In the genomic region with DNA sequence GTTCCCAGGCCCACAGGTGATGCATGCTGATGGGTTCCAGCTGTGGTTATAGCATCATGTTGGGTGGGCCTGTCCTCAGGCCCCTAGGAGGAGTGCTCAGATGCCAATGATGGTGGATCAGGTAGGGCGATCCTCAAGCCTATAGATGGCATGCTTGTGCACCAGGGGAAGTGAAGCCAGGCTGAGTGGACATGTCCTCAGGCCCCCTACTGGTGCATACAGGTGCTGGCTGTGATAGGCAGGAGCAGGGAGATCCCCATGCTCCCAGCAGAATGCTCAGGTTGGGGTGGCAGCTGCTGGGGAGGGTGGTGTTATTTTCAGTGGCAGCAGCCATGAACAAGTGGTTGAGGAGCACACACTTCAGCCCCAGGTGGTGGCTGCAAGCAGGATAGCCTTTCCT, we compare ENCODE assay signal across 3 cellular contexts.
TF ChIP-seq lines count a peak whose summit lies in the region.

No MANE protein-coding gene starts in this region.

TF ChIP-seq in SK-N-SH, 30 proteins besides CTCF, POLR2A, EP300 and RAD21:
- TF ChIP-seq, protein P1, sequence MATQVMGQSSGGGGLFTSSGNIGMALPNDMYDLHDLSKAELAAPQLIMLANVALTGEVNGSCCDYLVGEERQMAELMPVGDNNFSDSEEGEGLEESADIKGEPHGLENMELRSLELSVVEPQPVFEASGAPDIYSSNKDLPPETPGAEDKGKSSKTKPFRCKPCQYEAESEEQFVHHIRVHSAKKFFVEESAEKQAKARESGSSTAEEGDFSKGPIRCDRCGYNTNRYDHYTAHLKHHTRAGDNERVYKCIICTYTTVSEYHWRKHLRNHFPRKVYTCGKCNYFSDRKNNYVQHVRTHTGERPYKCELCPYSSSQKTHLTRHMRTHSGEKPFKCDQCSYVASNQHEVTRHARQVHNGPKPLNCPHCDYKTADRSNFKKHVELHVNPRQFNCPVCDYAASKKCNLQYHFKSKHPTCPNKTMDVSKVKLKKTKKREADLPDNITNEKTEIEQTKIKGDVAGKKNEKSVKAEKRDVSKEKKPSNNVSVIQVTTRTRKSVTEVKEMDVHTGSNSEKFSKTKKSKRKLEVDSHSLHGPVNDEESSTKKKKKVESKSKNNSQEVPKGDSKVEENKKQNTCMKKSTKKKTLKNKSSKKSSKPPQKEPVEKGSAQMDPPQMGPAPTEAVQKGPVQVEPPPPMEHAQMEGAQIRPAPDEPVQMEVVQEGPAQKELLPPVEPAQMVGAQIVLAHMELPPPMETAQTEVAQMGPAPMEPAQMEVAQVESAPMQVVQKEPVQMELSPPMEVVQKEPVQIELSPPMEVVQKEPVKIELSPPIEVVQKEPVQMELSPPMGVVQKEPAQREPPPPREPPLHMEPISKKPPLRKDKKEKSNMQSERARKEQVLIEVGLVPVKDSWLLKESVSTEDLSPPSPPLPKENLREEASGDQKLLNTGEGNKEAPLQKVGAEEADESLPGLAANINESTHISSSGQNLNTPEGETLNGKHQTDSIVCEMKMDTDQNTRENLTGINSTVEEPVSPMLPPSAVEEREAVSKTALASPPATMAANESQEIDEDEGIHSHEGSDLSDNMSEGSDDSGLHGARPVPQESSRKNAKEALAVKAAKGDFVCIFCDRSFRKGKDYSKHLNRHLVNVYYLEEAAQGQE (IDR thresholded peaks at IDR 0.05; ENCODE audit: low read depth, low read length) = no peak
- TF ChIP-seq YY1 (IDR thresholded peaks at IDR 0.05; ENCODE audit: low read depth) = no peak
- TF ChIP-seq, protein P2, sequence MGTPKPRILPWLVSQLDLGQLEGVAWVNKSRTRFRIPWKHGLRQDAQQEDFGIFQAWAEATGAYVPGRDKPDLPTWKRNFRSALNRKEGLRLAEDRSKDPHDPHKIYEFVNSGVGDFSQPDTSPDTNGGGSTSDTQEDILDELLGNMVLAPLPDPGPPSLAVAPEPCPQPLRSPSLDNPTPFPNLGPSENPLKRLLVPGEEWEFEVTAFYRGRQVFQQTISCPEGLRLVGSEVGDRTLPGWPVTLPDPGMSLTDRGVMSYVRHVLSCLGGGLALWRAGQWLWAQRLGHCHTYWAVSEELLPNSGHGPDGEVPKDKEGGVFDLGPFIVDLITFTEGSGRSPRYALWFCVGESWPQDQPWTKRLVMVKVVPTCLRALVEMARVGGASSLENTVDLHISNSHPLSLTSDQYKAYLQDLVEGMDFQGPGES (IDR thresholded peaks at IDR 0.05; ENCODE audit: low read depth, low read length) = no peak
- TF ChIP-seq MXI1 (IDR thresholded peaks at IDR 0.05; ENCODE audit: low read depth, low read length) = no peak
- TF ChIP-seq SMC3 (IDR thresholded peaks at IDR 0.05; ENCODE audit: low read depth, low read length) = no peak
- no peak for TF ChIP-seq RXRA (IDR thresholded peaks at IDR 0.05; ENCODE audit: borderline replicate concordance, low read depth)
- no peak for TF ChIP-seq POLR2AphosphoS5 (IDR thresholded peaks at IDR 0.05; ENCODE audit: low read depth, low read length)
- no peak for TF ChIP-seq CHD2 (IDR thresholded peaks at IDR 0.05; ENCODE audit: low read length, partially characterized antibody)
- TF ChIP-seq ELF1 (IDR thresholded peaks at IDR 0.05) = no peak
- TF ChIP-seq TAF1 (IDR thresholded peaks at IDR 0.05; ENCODE audit: borderline replicate concordance, low read depth, low read length) = no peak
- no peak for TF ChIP-seq FOXJ3 (CRISPR knock-in tag; IDR thresholded peaks at IDR 0.05)
- no peak for TF ChIP-seq GATA2 (CRISPR knock-in tag; IDR thresholded peaks at IDR 0.05)
- no peak for TF ChIP-seq JUND (IDR thresholded peaks at IDR 0.05)
- no peak for TF ChIP-seq GABPA (IDR thresholded peaks at IDR 0.05; ENCODE audit: low read depth)
- no peak for TF ChIP-seq MEF2A (IDR thresholded peaks at IDR 0.05; ENCODE audit: borderline replicate concordance, low read depth)
TF ChIP-seq in SK-N-SH: peak in this region for 0.

TF ChIP-seq in SK-N-SH treated with all-trans-retinoic acid at 6 μM for 48 hours, 23 proteins besides CTCF, POLR2A, EP300 and RAD21 (continued from another document and continues in another):
- TF ChIP-seq, protein P3, sequence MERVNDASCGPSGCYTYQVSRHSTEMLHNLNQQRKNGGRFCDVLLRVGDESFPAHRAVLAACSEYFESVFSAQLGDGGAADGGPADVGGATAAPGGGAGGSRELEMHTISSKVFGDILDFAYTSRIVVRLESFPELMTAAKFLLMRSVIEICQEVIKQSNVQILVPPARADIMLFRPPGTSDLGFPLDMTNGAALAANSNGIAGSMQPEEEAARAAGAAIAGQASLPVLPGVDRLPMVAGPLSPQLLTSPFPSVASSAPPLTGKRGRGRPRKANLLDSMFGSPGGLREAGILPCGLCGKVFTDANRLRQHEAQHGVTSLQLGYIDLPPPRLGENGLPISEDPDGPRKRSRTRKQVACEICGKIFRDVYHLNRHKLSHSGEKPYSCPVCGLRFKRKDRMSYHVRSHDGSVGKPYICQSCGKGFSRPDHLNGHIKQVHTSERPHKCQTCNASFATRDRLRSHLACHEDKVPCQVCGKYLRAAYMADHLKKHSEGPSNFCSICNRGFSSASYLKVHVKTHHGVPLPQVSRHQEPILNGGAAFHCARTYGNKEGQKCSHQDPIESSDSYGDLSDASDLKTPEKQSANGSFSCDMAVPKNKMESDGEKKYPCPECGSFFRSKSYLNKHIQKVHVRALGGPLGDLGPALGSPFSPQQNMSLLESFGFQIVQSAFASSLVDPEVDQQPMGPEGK (CRISPR knock-in tag; IDR thresholded peaks at IDR 0.05; ENCODE audit: borderline replicate concordance) = no peak
- TF ChIP-seq ARNTL (CRISPR knock-in tag; IDR thresholded peaks at IDR 0.05; ENCODE audit: borderline replicate concordance, low read depth) (no peak), ZFP30 (CRISPR knock-in tag; IDR thresholded peaks at IDR 0.05) (no peak), TOX (CRISPR knock-in tag; IDR thresholded peaks at IDR 0.05; ENCODE audit: borderline replicate concordance) (no peak), GLIS3 (CRISPR knock-in tag; IDR thresholded peaks at IDR 0.05) (no peak), ESRRG (CRISPR knock-in tag; IDR thresholded peaks at IDR 0.05) (no peak), PPARA (CRISPR knock-in tag; IDR thresholded peaks at IDR 0.05; ENCODE audit: borderline replicate concordance) (no peak), ZNF8 (CRISPR knock-in tag; IDR thresholded peaks at IDR 0.05) (no peak), RARB (CRISPR knock-in tag; IDR thresholded peaks at IDR 0.05) (no peak), OSR1 (CRISPR knock-in tag; IDR thresholded peaks at IDR 0.05) (no peak), BACH2 (CRISPR knock-in tag; IDR thresholded peaks at IDR 0.05; ENCODE audit: borderline replicate concordance) (no peak), CSDC2 (CRISPR knock-in tag; IDR thresholded peaks at IDR 0.05) (no peak), ZNF565 (CRISPR knock-in tag; conservative IDR thresholded peaks at IDR 0.05; ENCODE audit: low read depth) (no peak)
- TF ChIP-seq, protein P4, sequence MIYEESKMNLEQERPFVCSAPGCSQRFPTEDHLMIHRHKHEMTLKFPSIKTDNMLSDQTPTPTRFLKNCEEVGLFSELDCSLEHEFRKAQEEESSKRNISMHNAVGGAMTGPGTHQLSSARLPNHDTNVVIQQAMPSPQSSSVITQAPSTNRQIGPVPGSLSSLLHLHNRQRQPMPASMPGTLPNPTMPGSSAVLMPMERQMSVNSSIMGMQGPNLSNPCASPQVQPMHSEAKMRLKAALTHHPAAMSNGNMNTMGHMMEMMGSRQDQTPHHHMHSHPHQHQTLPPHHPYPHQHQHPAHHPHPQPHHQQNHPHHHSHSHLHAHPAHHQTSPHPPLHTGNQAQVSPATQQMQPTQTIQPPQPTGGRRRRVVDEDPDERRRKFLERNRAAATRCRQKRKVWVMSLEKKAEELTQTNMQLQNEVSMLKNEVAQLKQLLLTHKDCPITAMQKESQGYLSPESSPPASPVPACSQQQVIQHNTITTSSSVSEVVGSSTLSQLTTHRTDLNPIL (CRISPR knock-in tag; IDR thresholded peaks at IDR 0.05; ENCODE audit: low read depth) = no peak
- TF ChIP-seq, protein P5, sequence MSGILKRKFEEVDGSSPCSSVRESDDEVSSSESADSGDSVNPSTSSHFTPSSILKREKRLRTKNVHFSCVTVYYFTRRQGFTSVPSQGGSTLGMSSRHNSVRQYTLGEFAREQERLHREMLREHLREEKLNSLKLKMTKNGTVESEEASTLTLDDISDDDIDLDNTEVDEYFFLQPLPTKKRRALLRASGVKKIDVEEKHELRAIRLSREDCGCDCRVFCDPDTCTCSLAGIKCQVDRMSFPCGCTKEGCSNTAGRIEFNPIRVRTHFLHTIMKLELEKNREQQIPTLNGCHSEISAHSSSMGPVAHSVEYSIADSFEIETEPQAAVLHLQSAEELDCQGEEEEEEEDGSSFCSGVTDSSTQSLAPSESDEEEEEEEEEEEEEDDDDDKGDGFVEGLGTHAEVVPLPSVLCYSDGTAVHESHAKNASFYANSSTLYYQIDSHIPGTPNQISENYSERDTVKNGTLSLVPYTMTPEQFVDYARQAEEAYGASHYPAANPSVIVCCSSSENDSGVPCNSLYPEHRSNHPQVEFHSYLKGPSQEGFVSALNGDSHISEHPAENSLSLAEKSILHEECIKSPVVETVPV (CRISPR knock-in tag; IDR thresholded peaks at IDR 0.05) = no peak
- TF ChIP-seq, protein P6, sequence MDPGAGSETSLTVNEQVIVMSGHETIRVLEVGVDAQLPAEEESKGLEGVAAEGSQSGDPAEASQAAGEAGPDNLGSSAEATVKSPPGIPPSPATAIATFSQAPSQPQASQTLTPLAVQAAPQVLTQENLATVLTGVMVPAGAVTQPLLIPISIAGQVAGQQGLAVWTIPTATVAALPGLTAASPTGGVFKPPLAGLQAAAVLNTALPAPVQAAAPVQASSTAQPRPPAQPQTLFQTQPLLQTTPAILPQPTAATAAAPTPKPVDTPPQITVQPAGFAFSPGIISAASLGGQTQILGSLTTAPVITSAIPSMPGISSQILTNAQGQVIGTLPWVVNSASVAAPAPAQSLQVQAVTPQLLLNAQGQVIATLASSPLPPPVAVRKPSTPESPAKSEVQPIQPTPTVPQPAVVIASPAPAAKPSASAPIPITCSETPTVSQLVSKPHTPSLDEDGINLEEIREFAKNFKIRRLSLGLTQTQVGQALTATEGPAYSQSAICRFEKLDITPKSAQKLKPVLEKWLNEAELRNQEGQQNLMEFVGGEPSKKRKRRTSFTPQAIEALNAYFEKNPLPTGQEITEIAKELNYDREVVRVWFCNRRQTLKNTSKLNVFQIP (CRISPR knock-in tag; IDR thresholded peaks at IDR 0.05; ENCODE audit: borderline replicate concordance, low read depth) = no peak

TF ChIP-seq in GM12878, 131 proteins besides CTCF, POLR2A, EP300 and RAD21 (continued from another document and continues in another):
- TF ChIP-seq, protein P7, sequence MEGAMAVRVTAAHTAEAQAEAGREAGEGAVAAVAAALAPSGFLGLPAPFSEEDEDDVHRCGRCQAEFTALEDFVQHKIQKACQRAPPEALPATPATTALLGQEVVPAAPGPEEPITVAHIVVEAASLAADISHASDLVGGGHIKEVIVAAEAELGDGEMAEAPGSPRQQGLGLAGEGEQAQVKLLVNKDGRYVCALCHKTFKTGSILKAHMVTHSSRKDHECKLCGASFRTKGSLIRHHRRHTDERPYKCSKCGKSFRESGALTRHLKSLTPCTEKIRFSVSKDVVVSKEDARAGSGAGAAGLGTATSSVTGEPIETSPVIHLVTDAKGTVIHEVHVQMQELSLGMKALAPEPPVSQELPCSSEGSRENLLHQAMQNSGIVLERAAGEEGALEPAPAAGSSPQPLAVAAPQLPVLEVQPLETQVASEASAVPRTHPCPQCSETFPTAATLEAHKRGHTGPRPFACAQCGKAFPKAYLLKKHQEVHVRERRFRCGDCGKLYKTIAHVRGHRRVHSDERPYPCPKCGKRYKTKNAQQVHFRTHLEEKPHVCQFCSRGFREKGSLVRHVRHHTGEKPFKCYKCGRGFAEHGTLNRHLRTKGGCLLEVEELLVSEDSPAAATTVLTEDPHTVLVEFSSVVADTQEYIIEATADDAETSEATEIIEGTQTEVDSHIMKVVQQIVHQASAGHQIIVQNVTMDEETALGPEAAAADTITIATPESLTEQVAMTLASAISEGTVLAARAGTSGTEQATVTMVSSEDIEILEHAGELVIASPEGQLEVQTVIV (IDR thresholded peaks at IDR 0.05; ENCODE audit: borderline replicate concordance, partially characterized antibody) = no peak
- TF ChIP-seq, protein P8, sequence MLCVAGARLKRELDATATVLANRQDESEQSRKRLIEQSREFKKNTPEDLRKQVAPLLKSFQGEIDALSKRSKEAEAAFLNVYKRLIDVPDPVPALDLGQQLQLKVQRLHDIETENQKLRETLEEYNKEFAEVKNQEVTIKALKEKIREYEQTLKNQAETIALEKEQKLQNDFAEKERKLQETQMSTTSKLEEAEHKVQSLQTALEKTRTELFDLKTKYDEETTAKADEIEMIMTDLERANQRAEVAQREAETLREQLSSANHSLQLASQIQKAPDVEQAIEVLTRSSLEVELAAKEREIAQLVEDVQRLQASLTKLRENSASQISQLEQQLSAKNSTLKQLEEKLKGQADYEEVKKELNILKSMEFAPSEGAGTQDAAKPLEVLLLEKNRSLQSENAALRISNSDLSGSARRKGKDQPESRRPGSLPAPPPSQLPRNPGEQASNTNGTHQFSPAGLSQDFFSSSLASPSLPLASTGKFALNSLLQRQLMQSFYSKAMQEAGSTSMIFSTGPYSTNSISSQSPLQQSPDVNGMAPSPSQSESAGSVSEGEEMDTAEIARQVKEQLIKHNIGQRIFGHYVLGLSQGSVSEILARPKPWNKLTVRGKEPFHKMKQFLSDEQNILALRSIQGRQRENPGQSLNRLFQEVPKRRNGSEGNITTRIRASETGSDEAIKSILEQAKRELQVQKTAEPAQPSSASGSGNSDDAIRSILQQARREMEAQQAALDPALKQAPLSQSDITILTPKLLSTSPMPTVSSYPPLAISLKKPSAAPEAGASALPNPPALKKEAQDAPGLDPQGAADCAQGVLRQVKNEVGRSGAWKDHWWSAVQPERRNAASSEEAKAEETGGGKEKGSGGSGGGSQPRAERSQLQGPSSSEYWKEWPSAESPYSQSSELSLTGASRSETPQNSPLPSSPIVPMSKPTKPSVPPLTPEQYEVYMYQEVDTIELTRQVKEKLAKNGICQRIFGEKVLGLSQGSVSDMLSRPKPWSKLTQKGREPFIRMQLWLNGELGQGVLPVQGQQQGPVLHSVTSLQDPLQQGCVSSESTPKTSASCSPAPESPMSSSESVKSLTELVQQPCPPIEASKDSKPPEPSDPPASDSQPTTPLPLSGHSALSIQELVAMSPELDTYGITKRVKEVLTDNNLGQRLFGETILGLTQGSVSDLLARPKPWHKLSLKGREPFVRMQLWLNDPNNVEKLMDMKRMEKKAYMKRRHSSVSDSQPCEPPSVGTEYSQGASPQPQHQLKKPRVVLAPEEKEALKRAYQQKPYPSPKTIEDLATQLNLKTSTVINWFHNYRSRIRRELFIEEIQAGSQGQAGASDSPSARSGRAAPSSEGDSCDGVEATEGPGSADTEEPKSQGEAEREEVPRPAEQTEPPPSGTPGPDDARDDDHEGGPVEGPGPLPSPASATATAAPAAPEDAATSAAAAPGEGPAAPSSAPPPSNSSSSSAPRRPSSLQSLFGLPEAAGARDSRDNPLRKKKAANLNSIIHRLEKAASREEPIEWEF (IDR thresholded peaks at IDR 0.05; ENCODE audit: insufficient replicate concordance, low read depth, low read length) = no peak
- TF ChIP-seq BRCA1 (IDR thresholded peaks at IDR 0.05; ENCODE audit: low read depth, low read length) (no peak), RELA (IDR thresholded peaks at IDR 0.05; ENCODE audit: borderline replicate concordance, partially characterized antibody) (no peak), KAT2A (conservative IDR thresholded peaks at IDR 0.05; ENCODE audit: control insufficient read depth, low read depth, low read length) (no peak), PML (IDR thresholded peaks at IDR 0.05; ENCODE audit: low read length) (no peak), MEF2B (IDR thresholded peaks at IDR 0.05; ENCODE audit: partially characterized antibody, poor library complexity, severe bottlenecking) (no peak), ESRRA (IDR thresholded peaks at IDR 0.05; ENCODE audit: low read length) (no peak)
- TF ChIP-seq, protein P9, sequence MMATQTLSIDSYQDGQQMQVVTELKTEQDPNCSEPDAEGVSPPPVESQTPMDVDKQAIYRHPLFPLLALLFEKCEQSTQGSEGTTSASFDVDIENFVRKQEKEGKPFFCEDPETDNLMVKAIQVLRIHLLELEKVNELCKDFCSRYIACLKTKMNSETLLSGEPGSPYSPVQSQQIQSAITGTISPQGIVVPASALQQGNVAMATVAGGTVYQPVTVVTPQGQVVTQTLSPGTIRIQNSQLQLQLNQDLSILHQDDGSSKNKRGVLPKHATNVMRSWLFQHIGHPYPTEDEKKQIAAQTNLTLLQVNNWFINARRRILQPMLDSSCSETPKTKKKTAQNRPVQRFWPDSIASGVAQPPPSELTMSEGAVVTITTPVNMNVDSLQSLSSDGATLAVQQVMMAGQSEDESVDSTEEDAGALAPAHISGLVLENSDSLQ (IDR thresholded peaks at IDR 0.05) = no peak
